In the genomic region with DNA sequence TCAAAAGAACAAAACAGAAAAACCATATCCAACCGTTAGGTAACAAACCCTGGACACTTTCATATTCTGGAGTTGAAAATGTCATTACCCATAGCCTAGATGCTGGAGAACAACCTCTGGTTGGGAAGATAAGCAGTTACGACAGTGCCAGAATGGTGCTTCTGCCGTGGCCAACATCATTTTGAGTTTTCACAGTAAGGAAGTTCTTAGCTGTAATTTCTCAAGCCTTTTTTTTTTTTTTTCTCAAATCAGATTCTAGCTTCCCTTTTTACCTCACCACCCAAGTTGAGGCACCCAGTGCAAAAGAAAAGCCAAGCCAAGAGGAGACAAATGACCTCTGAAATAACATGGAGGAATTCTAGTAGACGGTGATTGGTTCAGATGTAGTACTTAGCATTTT, we compare ENCODE assay signal across 29 cellular contexts. TPM values are rescaled to one million over a fixed set of nuclear protein-coding genes. Genes with fewer than 3 reads are reported as not detected.
DNase-seq lines count a peak whose midpoint lies in the region; ATAC-seq and TF ChIP-seq lines count a peak whose summit lies in the region.
"Had no signal": no experiment of that assay in that cellular context is flagged by ENCODE, and none has a peak within 500 bp of the region (broad histone marks: within the 10 kb centered on the region; RNA-seq: fewer than 3 reads in every experiment).

No MANE protein-coding gene starts in this region.

- intact Hi-C loops in activated B cell treated with CpG ODN at 0.5 μM for 24 hours (cut with micrococcal nuclease) (no loop called here), spleen (cut with DNase I; ENCODE audit: low total_unique reads) (no loop called here)

- H3K27ac Mint-ChIP-seq in activated naive CD4-positive, alpha-beta T cell treated with anti-CD3 and anti-CD28 coated beads, Interleukin-2, amount 10 ng/mL, durations not matched to agents 7 days and 5 days: peak overlapping the region; percentile 49
- H3K27ac Mint-ChIP-seq in activated B cell treated with CpG ODN at 0.5 μM for 24 hours: peak overlapping the region; percentile 63
- H3K27ac Mint-ChIP-seq: nephron progenitor cell had no signal

- H3K4me3 Mint-ChIP-seq in activated naive CD4-positive, alpha-beta T cell treated with anti-CD3 and anti-CD28 coated beads, Interleukin-2, amount 10 ng/mL, durations not matched to agents 7 days and 5 days: no peak overlapping the region
- no peak overlapping the region for H3K4me3 Mint-ChIP-seq in activated B cell treated with CpG ODN at 0.5 μM for 24 hours
- H3K4me3 Mint-ChIP-seq: nephron progenitor cell; stimulated activated naive CD8-positive, alpha-beta T cell treated with anti-CD3 and anti-CD28 coated beads, Interleukin-15, Interleukin-2, amounts not matched to agents 100 ng/mL and 50 ng/mL, for 24 hours had no signal

- POLR2A ChIA-PET in activated B cell treated with CpG ODN at 0.5 μM for 24 hours (lab: Charles Lee): interaction anchor here (0.6 to 2.9 kb wide), 6 partner anchors 10 to 456 kb away, joined by 3 to 12 read pairs (median 6); partner anchors contain the start of genes CAP1 and ZNF684

- peaks cover 60% of the 10 kb centered on the region for H3K36me3 Mint-ChIP-seq in activated naive CD4-positive, alpha-beta T cell treated with anti-CD3 and anti-CD28 coated beads, Interleukin-2, amount 10 ng/mL, durations not matched to agents 7 days and 5 days
- H3K36me3 Mint-ChIP-seq in activated B cell treated with CpG ODN at 0.5 μM for 24 hours (ENCODE audit: low read depth): peaks cover 69% of the 10 kb centered on the region

- no peaks in the 10 kb centered on the region for H3K27me3 Mint-ChIP-seq in activated naive CD4-positive, alpha-beta T cell treated with anti-CD3 and anti-CD28 coated beads, Interleukin-2, amount 10 ng/mL, durations not matched to agents 7 days and 5 days
- no peaks in the 10 kb centered on the region for H3K27me3 Mint-ChIP-seq in activated B cell treated with CpG ODN at 0.5 μM for 24 hours
- H3K27me3 Mint-ChIP-seq: stimulated activated naive CD8-positive, alpha-beta T cell treated with anti-CD3 and anti-CD28 coated beads, Interleukin-15, Interleukin-2, amounts not matched to agents 100 ng/mL and 50 ng/mL, for 24 hours had no signal

- CTCF ChIA-PET in activated naive CD4-positive, alpha-beta T cell treated with anti-CD3 and anti-CD28 coated beads, Interleukin-2, amount 10 ng/mL, durations not matched to agents 7 days and 5 days (lab: Charles Lee): interaction anchor here (1.0 to 2.4 kb wide), 2 partner anchors 13 to 263 kb away, joined by 3 to 9 read pairs; no protein-coding TSS in a partner anchor
- CTCF ChIA-PET in activated B cell treated with CpG ODN at 0.5 μM for 24 hours (lab: Charles Lee): interaction anchor here (1.2 to 2.6 kb wide), 4 partner anchors 9 to 155 kb away, joined by 3 to 8 read pairs (median 7); no protein-coding TSS in a partner anchor

- WGBS in spleen, 5 donors: 51 to 80% (median 63%) methylated on average over 4 of the region's 4 CpGs

- H3K27me3 ChIP-seq in spleen (replicated peaks in 1 of 7): no peaks in the 10 kb centered on the region
- H3K27me3 ChIP-seq: colonic mucosa, esophagus squamous epithelium, left lung had no signal

- H3K9me3 ChIP-seq in spleen: no peaks in the 10 kb centered on the region
- H3K9me3 ChIP-seq: colonic mucosa, esophagus squamous epithelium, left lung had no signal

- H3K27ac ChIP-seq in spleen: peak overlapping the region in 7 of 8 donors; percentile 28 to 78 (median 46)
- H3K27ac ChIP-seq: colonic mucosa, VCaP had no signal

- peaks cover 3% of the 10 kb centered on the region for H3K4me1 Mint-ChIP-seq in activated naive CD4-positive, alpha-beta T cell treated with anti-CD3 and anti-CD28 coated beads, Interleukin-2, amount 10 ng/mL, durations not matched to agents 7 days and 5 days
- H3K4me1 Mint-ChIP-seq in activated B cell treated with CpG ODN at 0.5 μM for 24 hours: peaks cover 13% of the 10 kb centered on the region

- peaks cover 5 to 99% (median 68%) of the 10 kb centered on the region in 6 donors for H3K36me3 ChIP-seq in spleen

- no peak for ATAC-seq in activated B cell treated with CpG ODN at 0.5 μM for 24 hours (ENCODE audit: low read depth)
- ATAC-seq in GM21367 (IDR thresholded peaks at IDR 0.05; ENCODE audit: unreplicated experiment): no peak
- ATAC-seq: HCT116, left lung, right cardiac atrium had no signal

- no peak overlapping the region for H3K4me3 ChIP-seq in spleen
- H3K4me3 ChIP-seq: colonic mucosa, esophagus squamous epithelium, left lung had no signal

- H3K9me3 Mint-ChIP-seq in activated naive CD4-positive, alpha-beta T cell treated with anti-CD3 and anti-CD28 coated beads, Interleukin-2, amount 10 ng/mL, durations not matched to agents 7 days and 5 days: no peaks in the 10 kb centered on the region
- no peaks in the 10 kb centered on the region for H3K9me3 Mint-ChIP-seq in activated B cell treated with CpG ODN at 0.5 μM for 24 hours
- H3K9me3 Mint-ChIP-seq: nephron progenitor cell; stimulated activated naive CD8-positive, alpha-beta T cell treated with anti-CD3 and anti-CD28 coated beads, Interleukin-15, Interleukin-2, amounts not matched to agents 100 ng/mL and 50 ng/mL, for 24 hours had no signal

- TF ChIP-seq CTCF in activated B cell treated with CpG ODN at 0.5 μM for 24 hours (IDR thresholded peaks at IDR 0.05) (no peak), spleen (IDR thresholded peaks at IDR 0.05 in 8 of 11, conservative IDR thresholded peaks at IDR 0.05 in 3 of 11) (no peak)

- TF ChIP-seq POLR2A in spleen (IDR thresholded peaks at IDR 0.05): no peak

- no peak for DNase-seq in activated naive CD4-positive, alpha-beta T cell treated with anti-CD3 and anti-CD28 coated beads, Interleukin-2, amount 10 ng/mL, durations not matched to agents 7 days and 5 days
- DNase-seq in activated naive CD4-positive, alpha-beta T cell treated with Interleukin-2 at 50 U/mL for 16 hours: no peak
- peak; percentile 33 to 60 for DNase-seq in NOMO-1 (lab: John Stamatoyannopoulos, UW; ENCODE audit: unreplicated experiment in 2 of 2)
- no peak for DNase-seq in activated B cell treated with CpG ODN at 0.5 μM for 24 hours
- DNase-seq in spleen: no peak
- no peak for DNase-seq in DMS153 (lab: John Stamatoyannopoulos, UW)
- no peak for DNase-seq in UCSD-AML1 (lab: John Stamatoyannopoulos, UW; ENCODE audit: unreplicated experiment)
- DNase-seq: ACHN; activated CD4-positive, alpha-beta T cell treated with anti-CD3 and anti-CD28 coated beads, Interleukin-2, amount 50 U/mL, for 1 hour; activated effector memory CD4-positive, alpha-beta T cell treated with anti-CD3 and anti-CD28 coated beads, Interleukin-2, amount 50 U/mL, for 16 hours; amniotic stem cell; C1 segment of cervical spinal cord; colonic mucosa; esophagus squamous epithelium; hypothalamus; Kasumi-1; left lung; NCI-H1092 treated with DMSO at 0.1 percent for 48 hours; NCI-H1930; NCI-H2227 treated with DMSO at 0.1 percent for 48 hours; NCI-H748 treated with DMSO at 0.1 percent for 48 hours; nephron progenitor cell; right cardiac atrium; Right ventricle myocardium superior; stimulated activated CD4-positive, alpha-beta T cell treated with anti-CD3 and anti-CD28 coated beads, Interleukin-4, amount 100 ng/mL, for 4 hours had no signal

- H3K4me1 ChIP-seq in spleen: peaks cover 0 to 74% (median 30%) of the 10 kb centered on the region in 6 donors
- H3K4me1 ChIP-seq: colonic mucosa had no signal

RNA-seq across cellular contexts. Expression of gene PPT1, which starts 21.8 kb away (rescaled TPM):
- total RNA-seq in activated B cell treated with CpG ODN at 0.5 μM for 24 hours (41.8 and 43.5 TPM in 2 replicates), spleen (100 to 1,000 TPM; 180 to 282 (median 214) TPM)
- 10 to 100 TPM; 57.1 to 88.0 (median 86.8) TPM for polyA plus RNA-seq in spleen

RNA-seq across cellular contexts. Expression of gene CAP1, which starts 34.7 kb away (rescaled TPM):
- total RNA-seq in activated B cell treated with CpG ODN at 0.5 μM for 24 hours (410 and 411 TPM in 2 replicates), spleen (100 to 1,000 TPM; 241 to 608 (median 402) TPM)
- 100 to 1,000 TPM; 124 to 200 (median 182) TPM for polyA plus RNA-seq in spleen

Comparison
In these comparisons a context has a peak if more than half of its experiments do, and no peak if none do; other contexts are left out.
1. DNase-seq: peak in NOMO-1 (2 of 2); none in activated naive CD4-positive, alpha-beta T cell treated with anti-CD3 and anti-CD28 coated beads, Interleukin-2, amount 10 ng/mL, durations not matched to agents 7 days and 5 days (single experiment), activated naive CD4-positive, alpha-beta T cell treated with Interleukin-2 at 50 U/mL for 16 hours (single experiment), activated B cell treated with CpG ODN at 0.5 μM for 24 hours (single experiment), spleen (single experiment), DMS153 (single experiment) and UCSD-AML1 (single experiment).